In the genomic region with DNA sequence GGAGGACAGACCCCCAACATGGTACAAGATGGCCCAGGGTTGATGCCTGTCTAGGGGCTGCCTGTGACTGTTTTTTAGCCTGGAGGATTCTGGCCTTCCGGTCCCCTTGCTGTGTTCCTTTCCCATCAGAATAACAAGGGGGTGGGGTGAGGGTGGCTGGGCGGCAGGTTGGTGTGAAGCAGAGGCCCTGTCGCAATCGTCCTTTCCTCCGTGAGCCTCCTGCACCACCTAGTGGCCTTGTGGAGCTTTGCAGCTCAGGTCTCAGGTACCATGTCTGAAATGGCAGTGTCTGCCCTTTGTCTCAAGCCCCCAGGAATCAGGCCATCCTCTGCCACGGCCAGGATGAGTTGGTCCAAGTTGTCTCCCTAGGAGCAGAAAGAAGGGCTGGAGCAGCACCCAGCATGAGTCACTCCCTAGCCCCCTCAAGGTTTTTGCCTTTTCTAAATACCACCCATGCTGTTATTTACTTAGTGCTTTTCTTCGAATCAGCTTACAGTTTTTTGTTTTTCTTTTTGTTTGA, we compare ENCODE assay signal across 8 cellular contexts. TPM values are rescaled to one million over a fixed set of nuclear protein-coding genes. Genes with fewer than 3 reads are reported as not detected.
A peak's percentile ranks its signal among the peaks of the same experiment; 100 is the strongest.
DNase-seq lines count a peak whose midpoint lies in the region; ATAC-seq, FAIRE-seq and TF ChIP-seq lines count a peak whose summit lies in the region.

No MANE protein-coding gene starts in this region.

- H3K9me3 Mint-ChIP-seq in activated CD4-positive, alpha-beta T cell treated with anti-CD3 and anti-CD28 coated beads, Interleukin-2, amount 10 ng/mL, durations not matched to agents 7 days and 5 days, result no peaks in the 10 kb centered on the region

- peak; percentile 88 for ATAC-seq in HG03139 (IDR thresholded peaks at IDR 0.05; ENCODE audit: unreplicated experiment)

- peaks cover 49% of the 10 kb centered on the region for H3K36me3 Mint-ChIP-seq in activated CD4-positive, alpha-beta T cell treated with anti-CD3 and anti-CD28 coated beads, Interleukin-2, amount 10 ng/mL, durations not matched to agents 7 days and 5 days (ENCODE audit: low read depth)

- peak; percentile 99 for TF ChIP-seq CTCF in AG04449 (IDR thresholded peaks at IDR 0.05; ENCODE audit: insufficient read depth, low read length, missing control alignments)
- TF ChIP-seq CTCF in coronary artery (IDR thresholded peaks at IDR 0.05), result peak; percentile 99
- TF ChIP-seq CTCF in lower leg skin (IDR thresholded peaks at IDR 0.05), result peak in 1 of 3 donors; percentile 94

- peak overlapping the region; percentile 62 for H3K27ac Mint-ChIP-seq in activated CD4-positive, alpha-beta T cell treated with anti-CD3 and anti-CD28 coated beads, Interleukin-2, amount 10 ng/mL, durations not matched to agents 7 days and 5 days

- WGBS in lower leg skin, 2 donors, result 10 to 12% methylated on average over 7 of the region's 7 CpGs

- no peak overlapping the region for H3K4me3 Mint-ChIP-seq in activated CD4-positive, alpha-beta T cell treated with anti-CD3 and anti-CD28 coated beads, Interleukin-2, amount 10 ng/mL, durations not matched to agents 7 days and 5 days

- POLR2A ChIA-PET in AG04449 (lab: Yijun Ruan, JAX), result interaction anchor here (0.6 kb wide), 1 partner anchor 29 kb away, joined by 3 read pairs; no protein-coding TSS in a partner anchor
- POLR2A ChIA-PET in activated CD4-positive, alpha-beta T cell treated with anti-CD3 and anti-CD28 coated beads, Interleukin-2, amount 10 ng/mL, durations not matched to agents 7 days and 5 days (lab: Charles Lee), result no interaction called here

- peak; percentile 88 for FAIRE-seq in GM18507 (lab: Jason Lieb, UNC)

- intact Hi-C loops in lower leg skin (cut with DNase I; ENCODE audit: low total_unique reads), result loop anchor here (5.0 kb wide), 1 partner anchor 155 kb away; no protein-coding TSS in a partner anchor

- CTCF ChIA-PET in AG04449 (lab: Yijun Ruan, JAX), result interaction anchor here (0.6 to 16.8 kb wide), 35 partner anchors 8 to 401 kb away, joined by 3 to 451 read pairs (median 4); a partner anchor contains a TSS
- CTCF ChIA-PET in activated CD4-positive, alpha-beta T cell treated with anti-CD3 and anti-CD28 coated beads, Interleukin-2, amount 10 ng/mL, durations not matched to agents 7 days and 5 days (lab: Charles Lee), result interaction anchor here (0.5 to 4.7 kb wide), 18 partner anchors 12 to 459 kb away, joined by 3 to 37 read pairs (median 4); no protein-coding TSS in a partner anchor

- peaks cover 31% of the 10 kb centered on the region for H3K4me1 Mint-ChIP-seq in activated CD4-positive, alpha-beta T cell treated with anti-CD3 and anti-CD28 coated beads, Interleukin-2, amount 10 ng/mL, durations not matched to agents 7 days and 5 days

- no peak for DNase-seq in AG04449 (ENCODE audit: low read depth, low spot score)
- DNase-seq in GM18507 (ENCODE audit: extremely low spot score, insufficient read length, low read depth), result peak; percentile 71
- peak; percentile 90 for DNase-seq in NCI-H460 (ENCODE audit: extremely low read depth, low read depth)
- peak; percentile 88 for DNase-seq in activated CD4-positive, alpha-beta T cell treated with anti-CD3 and anti-CD28 coated beads, Interleukin-2, amount 10 ng/mL, durations not matched to agents 7 days and 5 days
- peak; percentile 91 for DNase-seq in coronary artery (ENCODE audit: low spot score)
- DNase-seq in lower leg skin (ENCODE audit: low spot score in 2 of 2), result peak; percentile 90 to 97
- DNase-seq in stimulated activated CD8-positive, alpha-beta memory T cell treated with anti-CD3 and anti-CD28 coated beads, Interleukin-12 subunit alpha, Interleukin-12 subunit beta, amount 100 ng/mL, for 1 hour (ENCODE audit: low read depth), result peak; percentile 69

- H3K4me3 ChIP-seq in AG04449 (ENCODE audit: low read depth, low read length), result no peak overlapping the region
- H3K4me3 ChIP-seq in coronary artery, result peak overlapping the region; percentile 32
- H3K4me3 ChIP-seq in lower leg skin (ENCODE audit: low read depth, poor library complexity, severe bottlenecking), result no peak overlapping the region

- no peak for TF ChIP-seq POLR2A in lower leg skin (IDR thresholded peaks at IDR 0.05)

- H3K27me3 Mint-ChIP-seq in activated CD4-positive, alpha-beta T cell treated with anti-CD3 and anti-CD28 coated beads, Interleukin-2, amount 10 ng/mL, durations not matched to agents 7 days and 5 days, result no peaks in the 10 kb centered on the region

- peak overlapping the region; percentile 65 to 82 for H3K27ac ChIP-seq in coronary artery

RNA-seq across cellular contexts. Expression of a gene that starts 24.2 kb away (rescaled TPM):
- not detected in 2 replicates for total RNA-seq in NCI-H460 (2014; rRNA removed; shearing (Covaris generic))
- not detected in 2 replicates for polyA plus RNA-seq in NCI-H460 (2014; cell fraction: nucleus; rRNA removed)
- not detected for total RNA-seq in activated CD4-positive, alpha-beta T cell treated with anti-CD3 and anti-CD28 coated beads, Interleukin-2, amount 10 ng/mL, durations not matched to agents 7 days and 5 days
- 1 to 10 TPM in 2 of 4 donors, under 1 TPM in 1, not detected in 1; 0.29 to 1.8 (median 1.7) TPM for total RNA-seq in lower leg skin

RNA-seq across cellular contexts. Expression of a gene that starts 58.7 kb away (rescaled TPM):
- 10.9 and 11.5 TPM in 2 replicates for total RNA-seq in NCI-H460 (2014; rRNA removed; shearing (Covaris generic))
- 24.7 and 34.7 TPM in 2 replicates for polyA plus RNA-seq in NCI-H460 (2014; cell fraction: nucleus; rRNA removed)
- total RNA-seq in activated CD4-positive, alpha-beta T cell treated with anti-CD3 and anti-CD28 coated beads, Interleukin-2, amount 10 ng/mL, durations not matched to agents 7 days and 5 days, result 1 to 10 TPM; 3.6 to 4.2 TPM
- 10 to 100 TPM in 3 of 4 donors, 1 to 10 TPM in 1; 5.9 to 47.7 (median 13.0) TPM for total RNA-seq in lower leg skin
